In the genomic region with DNA sequence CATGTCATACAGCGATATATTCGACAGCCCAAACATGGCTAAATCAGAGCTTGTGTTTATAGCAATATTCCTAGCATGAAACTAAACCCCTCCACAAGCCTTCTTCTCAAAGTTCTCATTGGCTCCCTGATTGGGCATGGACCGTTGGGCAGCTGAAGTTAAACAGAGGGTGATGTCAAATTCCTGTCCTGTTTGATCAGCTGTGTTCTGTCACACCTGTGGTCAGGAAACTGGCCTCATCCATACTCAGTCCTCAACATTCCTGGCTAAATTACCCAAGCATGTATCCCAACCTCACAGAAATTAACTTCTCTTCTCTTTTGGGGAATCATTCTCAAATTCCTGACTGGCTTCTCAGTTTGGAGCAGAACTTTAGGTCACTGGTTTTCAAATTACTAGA, we compare ENCODE assay signal across 19 cellular contexts.
A peak's percentile ranks its signal among the peaks of the same experiment; 100 is the strongest.
DNase-seq lines count a peak whose midpoint lies in the region; TF ChIP-seq lines count a peak whose summit lies in the region.
"Had no signal": no experiment of that assay in that cellular context is flagged by ENCODE, and none has a peak within 500 bp of the region (broad histone marks: within the 10 kb centered on the region; RNA-seq: fewer than 3 reads in every experiment).

No MANE protein-coding gene starts in this region.

- H3K9me3 Mint-ChIP-seq in HFFc6: no peaks in the 10 kb centered on the region; the same call in 1 of the 2 replicates
- H3K9me3 Mint-ChIP-seq: GM23338 had no signal

- H3K36me3 Mint-ChIP-seq in HFFc6 (ENCODE audit: low read depth): peaks cover 15% of the 10 kb centered on the region
- H3K36me3 Mint-ChIP-seq: CD14-positive monocyte had no signal

- no peak overlapping the region for H3K27ac Mint-ChIP-seq in HFFc6
- H3K27ac Mint-ChIP-seq: GM23338 had no signal

- DNase-seq in COLO668 (lab: John Stamatoyannopoulos, UW; ENCODE audit: unreplicated experiment) (peak; percentile 31), LHCN-M2 (ENCODE audit: low read depth) (peak; percentile 25), SW480 (ENCODE audit: low spot score) (peak; percentile 74), kidney glomerular epithelial cell (lab: John Stamatoyannopoulos, UW) (peak; percentile 73), mucosa of gallbladder (ENCODE audit: low spot score) (no peak), HFFc6 (no peak), DMS114 treated with DMSO at 0.1 percent for 48 hours (lab: John Stamatoyannopoulos, UW; ENCODE audit: unreplicated experiment) (no peak)
- DNase-seq in activated CD4-positive, alpha-beta T cell treated with anti-CD3 and anti-CD28 coated beads, Interleukin-2, amount 50 U/mL, for 48 hours: no peak
- DNase-seq: 8988T; DMS 273 treated with DMSO at 0.1 percent for 48 hours; GF-D8; KG1; NCI-H1417 treated with DMSO at 0.1 percent for 48 hours; NCI-H1930; NCI-H345; NCI-H69; NK-92 treated with Interleukin-12 subunit alpha and Interleukin-12 subunit beta, amount 100 ng/mL, for 24 hours had no signal

- peaks cover 1% of the 10 kb centered on the region; the same call in 1 of the 2 replicates for H3K27me3 Mint-ChIP-seq in HFFc6 (ENCODE audit: insufficient read depth)

- no peak overlapping the region for H3K4me3 Mint-ChIP-seq in HFFc6
- H3K4me3 Mint-ChIP-seq: CD14-positive monocyte, GM23338 had no signal

- H3K4me1 Mint-ChIP-seq in HFFc6 (ENCODE audit: low read depth): peaks cover 14% of the 10 kb centered on the region
- H3K4me1 Mint-ChIP-seq: CD14-positive monocyte, GM23338 had no signal

- TF ChIP-seq CTCF in HFFc6 (IDR thresholded peaks at IDR 0.05): no peak

Comparison
In these comparisons a context has a peak if more than half of its experiments do, and no peak if none do; other contexts are left out.
1. DNase-seq: peak in COLO668 (single experiment), LHCN-M2 (single experiment), SW480 (single experiment) and kidney glomerular epithelial cell (single experiment); none in activated CD4-positive, alpha-beta T cell treated with anti-CD3 and anti-CD28 coated beads, Interleukin-2, amount 50 U/mL, for 48 hours (0 of 2), mucosa of gallbladder (single experiment), HFFc6 (single experiment) and DMS114 treated with DMSO at 0.1 percent for 48 hours (single experiment).